In the genomic region with DNA sequence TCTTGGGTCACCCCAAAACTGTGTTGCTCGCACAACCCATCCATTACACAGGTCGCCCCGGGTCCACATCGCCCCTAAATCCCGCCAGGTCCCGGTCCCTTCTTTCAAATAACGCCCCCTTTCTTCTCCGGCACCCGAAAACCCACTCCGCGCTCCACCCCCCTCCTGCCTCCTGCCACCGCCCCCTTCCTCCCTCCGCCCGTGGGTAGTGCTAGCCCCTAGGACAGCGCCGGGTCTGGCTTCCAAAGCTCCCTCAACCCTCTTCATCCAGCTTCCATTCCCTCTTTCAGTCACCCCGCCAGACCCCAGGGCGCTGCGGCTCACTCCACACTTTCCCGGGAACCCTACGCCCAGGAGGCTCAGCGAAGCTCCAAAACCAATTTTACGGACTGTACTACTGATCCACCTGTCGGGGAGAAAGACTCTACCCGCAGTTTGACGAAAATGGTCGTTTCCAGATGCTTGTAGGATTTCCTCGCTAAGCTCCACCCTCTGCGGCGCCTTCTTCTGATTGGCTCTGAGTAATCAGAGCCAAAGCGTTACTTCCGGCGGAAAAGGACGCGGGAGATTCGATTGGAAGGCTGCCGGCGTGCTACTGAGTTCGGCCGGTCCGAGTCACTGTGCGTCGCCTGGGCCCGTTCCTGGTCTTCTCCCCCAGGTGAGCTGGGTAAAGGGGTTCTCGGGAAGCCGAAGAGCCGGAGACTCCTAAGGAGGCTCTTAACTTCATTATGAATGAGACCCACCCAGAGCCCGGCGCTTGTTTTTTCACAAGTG, we compare ENCODE assay signal across 9 cellular contexts. TPM values are rescaled to one million over a fixed set of nuclear protein-coding genes. Genes with fewer than 3 reads are reported as not detected.
DNase-seq lines count a peak whose midpoint lies in the region; ATAC-seq, FAIRE-seq and TF ChIP-seq lines count a peak whose summit lies in the region.
"Had no signal": no experiment of that assay in that cellular context is flagged by ENCODE, and none has a peak within 500 bp of the region (broad histone marks: within the 10 kb centered on the region; RNA-seq: fewer than 3 reads in every experiment).

A gene with protein sequence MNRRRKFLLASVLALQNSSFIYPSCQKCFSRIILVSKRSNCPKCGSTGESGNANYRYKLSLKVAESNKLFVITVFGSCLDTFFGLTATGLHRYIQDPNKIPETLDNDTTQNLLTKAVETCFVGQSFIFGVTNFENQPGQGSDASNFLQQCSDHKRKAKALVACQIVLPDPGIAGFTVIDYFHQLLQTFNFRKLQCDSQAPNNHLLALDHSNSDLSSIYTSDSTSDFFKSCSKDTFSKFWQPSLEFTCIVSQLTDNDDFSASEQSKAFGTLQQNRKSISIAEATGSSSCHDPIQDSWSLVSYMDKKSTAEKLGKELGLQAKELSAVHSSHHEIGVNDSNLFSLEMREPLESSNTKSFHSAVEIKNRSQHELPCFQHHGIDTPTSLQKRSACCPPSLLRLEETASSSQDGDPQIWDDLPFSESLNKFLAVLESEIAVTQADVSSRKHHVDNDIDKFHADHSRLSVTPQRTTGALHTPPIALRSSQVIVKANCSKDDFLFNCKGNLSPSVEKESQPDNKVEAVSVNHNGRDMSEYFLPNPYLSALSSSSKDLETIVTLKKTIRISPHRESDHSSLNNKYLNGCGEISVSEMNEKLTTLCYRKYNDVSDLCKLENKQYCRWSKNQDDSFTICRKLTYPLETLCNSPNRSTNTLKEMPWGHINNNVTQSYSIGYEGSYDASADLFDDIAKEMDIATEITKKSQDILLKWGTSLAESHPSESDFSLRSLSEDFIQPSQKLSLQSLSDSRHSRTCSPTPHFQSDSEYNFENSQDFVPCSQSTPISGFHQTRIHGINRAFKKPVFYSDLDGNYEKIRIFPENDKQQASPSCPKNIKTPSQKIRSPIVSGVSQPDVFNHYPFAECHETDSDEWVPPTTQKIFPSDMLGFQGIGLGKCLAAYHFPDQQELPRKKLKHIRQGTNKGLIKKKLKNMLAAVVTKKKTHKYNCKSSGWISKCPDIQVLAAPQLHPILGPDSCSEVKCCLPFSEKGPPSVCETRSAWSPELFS (plus strand): TSS at position 572 of the 774 bp plus-strand sequence. CDS start 13,003 bp downstream, outside the sequence.

- H3K27me3 Mint-ChIP-seq in chondrocyte (ENCODE audit: low read depth): no peaks in the 10 kb centered on the region

- intact Hi-C loops in kidney (cut with DNase I): no loop called here

- H3K4me3 Mint-ChIP-seq in chondrocyte (ENCODE audit: unreplicated experiment): peak within 1 kb of the TSS; percentile 96

- no peaks in the 10 kb centered on the region for H3K36me3 Mint-ChIP-seq in chondrocyte (ENCODE audit: low read depth)

- peaks cover 5 to 11% of the 10 kb centered on the region in 2 donors for H3K4me1 ChIP-seq in kidney (ENCODE audit: control insufficient read depth in 1 of 2, insufficient read depth in 1 of 2, low read depth in 1 of 2, low read length in 2 of 2)

- TF ChIP-seq CTCF in AG10803 (conservative IDR thresholded peaks at IDR 0.05; ENCODE audit: low read length) (no peak), chondrocyte (IDR thresholded peaks at IDR 0.05) (no peak), kidney (IDR thresholded peaks at IDR 0.05; ENCODE audit: borderline replicate concordance, extremely low read depth, insufficient read depth) (no peak)

- no peaks in the 10 kb centered on the region for H3K36me3 ChIP-seq in kidney (ENCODE audit: control insufficient read depth in 1 of 2, insufficient read depth in 2 of 2, low read length in 2 of 2)

- peak; percentile 84 for FAIRE-seq in kidney (lab: Jason Lieb, UNC)
- FAIRE-seq: colon had no signal

- peak; percentile 81 for TF ChIP-seq POLR2A in GM19099 (IDR thresholded peaks at IDR 0.05; ENCODE audit: extremely low read depth, insufficient read length, low read depth)

- peak within 1 kb of the TSS; percentile 100 for H3K27ac Mint-ChIP-seq in chondrocyte (ENCODE audit: unreplicated experiment)

- peak within 1 kb of the TSS; percentile 95 to 98 for H3K27ac ChIP-seq in kidney (ENCODE audit: low read depth in 2 of 2, low read length in 2 of 2)

- no peaks in the 10 kb centered on the region for H3K9me3 Mint-ChIP-seq in chondrocyte (ENCODE audit: low read depth)

- peak; percentile 70 for ATAC-seq in HG03432 (IDR thresholded peaks at IDR 0.05; ENCODE audit: unreplicated experiment)

- peak within 1 kb of the TSS; percentile 89 for H3K4me3 ChIP-seq in AG10803 (ENCODE audit: low read length)
- H3K4me3 ChIP-seq in kidney (ENCODE audit: low read length in 2 of 2): peak within 1 kb of the TSS; percentile 72 to 99

- H3K4me1 Mint-ChIP-seq in chondrocyte (ENCODE audit: low read depth): peaks cover 32% of the 10 kb centered on the region

- H3K9ac ChIP-seq in kidney (ENCODE audit: low read length in 2 of 2): peak within 1 kb of the TSS; percentile 7 to 93

- H3K9me3 ChIP-seq in kidney (ENCODE audit: control insufficient read depth in 1 of 2, low read length in 2 of 2): no peaks in the 10 kb centered on the region

- DNase-seq in AG10803 (ENCODE audit: low read depth) (peak; percentile 96), NCI-H510A treated with DMSO at 0.1 percent for 48 hours (lab: John Stamatoyannopoulos, UW) (peak; percentile 98), chondrocyte (ENCODE audit: low spot score) (peak; percentile 96), kidney (peak; percentile 97)
- peak; percentile 89 to 91 for DNase-seq in activated CD4-positive, alpha-beta T cell treated with anti-CD3 and anti-CD28 coated beads for 24 hours (ENCODE audit: low read depth in 2 of 2)
- peak; percentile 96 for DNase-seq in stimulated activated CD4-positive, alpha-beta T cell treated with anti-CD3 and anti-CD28 coated beads, Interleukin-15, amount 100 ng/mL, for 24 hours

RNA-seq across cellular contexts. Expression of the gene that starts here (rescaled TPM):
- total RNA-seq in chondrocyte (1.2 to 3.5 TPM (median 1.8 TPM) in 3 replicates), kidney (1.4 TPM)
- polyA plus RNA-seq in kidney (ENCODE audit: insufficient read depth, low read depth, low replicate concordance): 0.19 TPM

Comparison
In these comparisons a context has a peak if more than half of its experiments do, and no peak if none do; other contexts are left out.
1. Peak in every context shown above with its lines: DNase-seq, ATAC-seq, H3K4me3 ChIP-seq and H3K27ac ChIP-seq.